Comparison of ENCODE assay signal across 20 cellular contexts in the genomic region with DNA sequence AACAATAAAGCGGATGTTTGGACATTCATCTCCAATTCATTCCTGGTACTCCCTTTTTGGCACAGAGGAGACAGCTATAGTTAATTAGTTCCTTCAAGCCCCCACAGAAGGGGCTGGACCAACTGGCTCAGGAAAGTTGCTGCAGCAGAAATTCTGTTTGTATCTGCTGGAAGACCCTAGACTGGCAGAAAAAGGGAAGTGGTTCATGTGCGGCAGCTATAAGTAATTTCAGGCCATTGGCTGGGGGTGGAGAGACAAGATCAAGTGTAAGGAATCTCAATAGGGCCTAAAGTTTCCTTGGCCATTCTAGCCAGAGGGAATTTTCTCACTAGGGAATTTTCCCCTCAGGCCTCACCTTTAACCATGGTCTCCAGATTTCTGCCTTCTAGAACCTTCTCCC.
"Had no signal": no experiment of that assay in that cellular context is flagged by ENCODE, and none has a peak within 500 bp of the region (broad histone marks: within the 10 kb centered on the region; RNA-seq: fewer than 3 reads in every experiment).

No MANE protein-coding gene starts in this region.

- H3K27ac Mint-ChIP-seq: activated CD4-positive, alpha-beta memory T cell treated with anti-CD3 and anti-CD28 coated beads, Interleukin-2, amount 10 ng/mL, durations not matched to agents 7 days and 5 days; activated naive CD4-positive, alpha-beta T cell treated with anti-CD3 and anti-CD28 coated beads for 36 hours; activated T-cell treated with anti-CD3 and anti-CD28 coated beads, Interleukin-2, amount 50 U/mL, for 72 hours; mesothelial cell of epicardium; stimulated activated naive B cell treated with anti-CD40 and anti-IgM and Interleukin-4, amounts not matched to agents 10 μg/mL and 1 μg/mL and 100 μg/mL, for 72 hours had no signal

- H3K4me3 Mint-ChIP-seq: activated CD4-positive, alpha-beta memory T cell treated with anti-CD3 and anti-CD28 coated beads, Interleukin-2, amount 10 ng/mL, durations not matched to agents 7 days and 5 days; activated naive CD4-positive, alpha-beta T cell treated with anti-CD3 and anti-CD28 coated beads for 36 hours; activated T-cell treated with anti-CD3 and anti-CD28 coated beads, Interleukin-2, amount 50 U/mL, for 72 hours; mesothelial cell of epicardium; naive thymus-derived CD8-positive, alpha-beta T cell; stimulated activated naive B cell treated with anti-CD40 and anti-IgM and Interleukin-4, amounts not matched to agents 10 μg/mL and 1 μg/mL and 100 μg/mL, for 72 hours had no signal

- FAIRE-seq: frontal cortex, urothelium cell line had no signal

- H3K36me3 Mint-ChIP-seq: mesothelial cell of epicardium; stimulated activated naive B cell treated with anti-CD40 and anti-IgM and Interleukin-4, amounts not matched to agents 10 μg/mL and 1 μg/mL and 100 μg/mL, for 72 hours had no signal

- ATAC-seq: activated T-cell treated with anti-CD3 and anti-CD28 coated beads, Interleukin-2, amount 50 U/mL, for 72 hours; left ventricle myocardium superior; naive thymus-derived CD8-positive, alpha-beta T cell; stimulated activated naive B cell treated with anti-CD40 and anti-IgM and Interleukin-4, amounts not matched to agents 10 μg/mL and 1 μg/mL and 100 μg/mL, for 72 hours had no signal

- H3K4me1 Mint-ChIP-seq: activated CD4-positive, alpha-beta memory T cell treated with anti-CD3 and anti-CD28 coated beads, Interleukin-2, amount 10 ng/mL, durations not matched to agents 7 days and 5 days; mesothelial cell of epicardium; naive thymus-derived CD8-positive, alpha-beta T cell; stimulated activated naive B cell treated with anti-CD40 and anti-IgM and Interleukin-4, amounts not matched to agents 10 μg/mL and 1 μg/mL and 100 μg/mL, for 72 hours had no signal

- H3K9me3 Mint-ChIP-seq: activated CD4-positive, alpha-beta memory T cell treated with anti-CD3 and anti-CD28 coated beads, Interleukin-2, amount 10 ng/mL, durations not matched to agents 7 days and 5 days had no signal

- DNase-seq: activated CD4-positive, alpha-beta memory T cell treated with anti-CD3 and anti-CD28 coated beads, Interleukin-2, amount 10 ng/mL, durations not matched to agents 7 days and 5 days; activated CD4-positive, alpha-beta T cell treated with anti-CD3 and anti-CD28 coated beads for 48 hours; activated effector memory CD4-positive, alpha-beta T cell treated with Interleukin-2 at 50 U/mL for 16 hours; activated naive CD4-positive, alpha-beta T cell treated with anti-CD3 and anti-CD28 coated beads for 36 hours; activated T-cell treated with anti-CD3 and anti-CD28 coated beads, Interleukin-2, amount 50 U/mL, for 72 hours; amygdala; cerebellar nuclear complex; glutamatergic neuron; hippocampal formation; left ventricle myocardium superior; mammary epithelial cell; naive thymus-derived CD8-positive, alpha-beta T cell; retina; stimulated activated CD4-positive, alpha-beta T cell treated with anti-CD3 and anti-CD28 coated beads, Interleukin-2, amount 100 ng/mL, for 48 hours; stimulated activated CD8-positive, alpha-beta memory T cell treated with anti-CD3 and anti-CD28 coated beads, Interleukin-4, amount 100 ng/mL, for 48 hours; stimulated activated naive B cell treated with anti-CD40 and anti-IgM and Interleukin-4, amounts not matched to agents 10 μg/mL and 1 μg/mL and 100 μg/mL, for 72 hours; transverse colon had no signal
